2 cellular contexts compared by ENCODE assay signal in the genomic region with DNA sequence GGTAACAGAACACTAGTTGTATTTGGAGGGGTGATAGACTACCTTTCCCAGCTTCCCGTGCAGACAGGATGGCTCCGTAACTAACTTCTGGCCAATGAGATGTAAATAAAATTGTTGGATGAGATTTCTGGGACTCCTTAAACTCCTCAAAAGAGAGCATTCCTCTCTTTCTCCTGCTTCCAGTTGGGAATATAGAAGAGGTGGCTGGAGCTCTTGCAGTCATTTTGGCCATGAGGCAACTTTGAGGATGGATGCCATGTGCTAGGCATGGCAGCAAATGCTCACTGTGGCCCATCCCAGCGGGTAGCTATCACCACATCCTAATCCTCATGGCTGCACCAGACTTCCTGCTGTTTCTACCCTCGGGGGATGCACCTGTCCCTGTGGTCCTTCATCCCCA.
A peak's percentile ranks its signal among the peaks of the same experiment; 100 is the strongest.
TF ChIP-seq lines count a peak whose summit lies in the region.

No MANE protein-coding gene starts in this region.

TF ChIP-seq in HEK293, 187 proteins besides CTCF, POLR2A, EP300 and RAD21:
- TF ChIP-seq, protein P1, sequence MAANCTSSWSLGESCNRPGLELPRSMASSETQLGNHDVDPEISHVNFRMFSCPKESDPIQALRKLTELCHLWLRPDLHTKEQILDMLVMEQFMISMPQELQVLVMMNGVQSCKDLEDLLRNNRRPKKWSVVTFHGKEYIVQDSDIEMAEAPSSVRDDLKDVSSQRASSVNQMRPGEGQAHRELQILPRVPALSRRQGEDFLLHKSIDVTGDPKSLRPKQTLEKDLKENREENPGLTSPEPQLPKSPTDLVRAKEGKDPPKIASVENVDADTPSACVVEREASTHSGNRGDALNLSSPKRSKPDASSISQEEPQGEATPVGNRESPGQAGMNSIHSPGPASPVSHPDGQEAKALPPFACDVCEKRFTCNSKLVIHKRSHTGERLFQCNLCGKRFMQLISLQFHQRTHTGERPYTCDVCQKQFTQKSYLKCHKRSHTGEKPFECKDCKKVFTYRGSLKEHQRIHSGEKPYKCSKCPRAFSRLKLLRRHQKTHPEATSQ (tag by site-specific recombination; IDR thresholded peaks at IDR 0.05) = peak; percentile 57; the same call in 1 of the 2 replicates
- TF ChIP-seq, protein P2, sequence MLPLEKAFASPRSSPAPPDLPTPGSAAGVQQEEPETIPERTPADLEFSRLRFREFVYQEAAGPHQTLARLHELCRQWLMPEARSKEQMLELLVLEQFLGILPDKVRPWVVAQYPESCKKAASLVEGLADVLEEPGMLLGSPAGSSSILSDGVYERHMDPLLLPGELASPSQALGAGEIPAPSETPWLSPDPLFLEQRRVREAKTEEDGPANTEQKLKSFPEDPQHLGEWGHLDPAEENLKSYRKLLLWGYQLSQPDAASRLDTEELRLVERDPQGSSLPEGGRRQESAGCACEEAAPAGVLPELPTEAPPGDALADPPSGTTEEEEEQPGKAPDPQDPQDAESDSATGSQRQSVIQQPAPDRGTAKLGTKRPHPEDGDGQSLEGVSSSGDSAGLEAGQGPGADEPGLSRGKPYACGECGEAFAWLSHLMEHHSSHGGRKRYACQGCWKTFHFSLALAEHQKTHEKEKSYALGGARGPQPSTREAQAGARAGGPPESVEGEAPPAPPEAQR (tag by site-specific recombination; IDR thresholded peaks at IDR 0.05) = no peak

TF ChIP-seq in H1, 55 proteins besides CTCF, POLR2A, EP300 and RAD21:
- TF ChIP-seq, protein P3, sequence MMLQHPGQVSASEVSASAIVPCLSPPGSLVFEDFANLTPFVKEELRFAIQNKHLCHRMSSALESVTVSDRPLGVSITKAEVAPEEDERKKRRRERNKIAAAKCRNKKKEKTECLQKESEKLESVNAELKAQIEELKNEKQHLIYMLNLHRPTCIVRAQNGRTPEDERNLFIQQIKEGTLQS (IDR thresholded peaks at IDR 0.05; ENCODE audit: insufficient read depth, low read depth, low read length) = no peak
- TF ChIP-seq KDM1A (IDR thresholded peaks at IDR 0.05; ENCODE audit: borderline replicate concordance, low read length) = 0 out of 2 replicates have a peak, but pooled peaks have one; percentile 59
